ENCODE assay signal across 11 cellular contexts in genomic region chr15:78167227-78167888, GRCh38. TPM values are rescaled to one million over a fixed set of nuclear protein-coding genes. Genes with fewer than 3 reads are reported as not detected.
A peak's percentile ranks its signal among the peaks of the same experiment; 100 is the strongest.
DNase-seq lines count a peak whose midpoint lies in the region; ATAC-seq and TF ChIP-seq lines count a peak whose summit lies in the region.
"Had no signal": no experiment of that assay in that cellular context is flagged by ENCODE, and none has a peak within 500 bp of the region (broad histone marks: within the 10 kb centered on the region; RNA-seq: fewer than 3 reads in every experiment).

No MANE protein-coding gene starts in this region.

- H3K27ac Mint-ChIP-seq in activated CD8-positive, alpha-beta T cell treated with anti-CD3 and anti-CD28 coated beads, Interleukin-2, amount 10 ng/mL, durations not matched to agents 7 days and 5 days = peak overlapping the region; percentile 90

- H3K27me3 ChIP-seq in dorsolateral prefrontal cortex (no peaks in the 10 kb centered on the region), left lung (no peaks in the 10 kb centered on the region)
- H3K27me3 ChIP-seq: stomach had no signal

- H3K36me3 ChIP-seq in left lung = peaks cover 0 to 100% of the 10 kb centered on the region in 2 donors

- CTCF ChIA-PET in activated CD8-positive, alpha-beta T cell treated with anti-CD3 and anti-CD28 coated beads, Interleukin-2, amount 10 ng/mL, durations not matched to agents 7 days and 5 days (lab: Charles Lee) = interaction anchor here (0.5 to 3.6 kb wide), 8 partner anchors 9 to 135 kb away, joined by 3 to 19 read pairs (median 5); partner anchors contain the start of gene CIB2

- TF ChIP-seq CTCF in dorsolateral prefrontal cortex (IDR thresholded peaks at IDR 0.05 in 54 of 56, conservative IDR thresholded peaks at IDR 0.05 in 2 of 56; ENCODE audit: low read depth in 1 of 56, partially characterized antibody in 56 of 56) (no peak), left lung (IDR thresholded peaks at IDR 0.05) (no peak)

- H3K9me3 ChIP-seq in left lung = no peaks in the 10 kb centered on the region
- H3K9me3 ChIP-seq: stomach had no signal

- no peaks in the 10 kb centered on the region for H3K9me3 Mint-ChIP-seq in activated CD8-positive, alpha-beta T cell treated with anti-CD3 and anti-CD28 coated beads, Interleukin-2, amount 10 ng/mL, durations not matched to agents 7 days and 5 days (ENCODE audit: insufficient read depth)

- intact Hi-C loops in dorsolateral prefrontal cortex (cut with DNase I) (no loop called here), left lung (cut with DNase I) (no loop called here)

- H3K36me3 Mint-ChIP-seq in activated CD8-positive, alpha-beta T cell treated with anti-CD3 and anti-CD28 coated beads, Interleukin-2, amount 10 ng/mL, durations not matched to agents 7 days and 5 days (ENCODE audit: low read depth) = peaks cover 77% of the 10 kb centered on the region

- no peaks in the 10 kb centered on the region for H3K4me1 ChIP-seq in left lung
- H3K4me1 ChIP-seq: stomach had no signal

- POLR2A ChIA-PET in activated CD8-positive, alpha-beta T cell treated with anti-CD3 and anti-CD28 coated beads, Interleukin-2, amount 10 ng/mL, durations not matched to agents 7 days and 5 days (lab: Charles Lee) = interaction anchor here (0.9 kb wide), 1 partner anchor 132 kb away, joined by 4 read pairs; the partner anchor contains the start of gene SKIC8

- H3K27ac ChIP-seq in dorsolateral prefrontal cortex = no peak overlapping the region
- no peak overlapping the region for H3K27ac ChIP-seq in left lung
- H3K27ac ChIP-seq: stomach had no signal

- peak overlapping the region; percentile 63; the same call in 1 of the 2 replicates for H3K4me3 ChIP-seq in GM08714 (ENCODE audit: low read length)
- no peak overlapping the region for H3K4me3 ChIP-seq in dorsolateral prefrontal cortex
- no peak overlapping the region for H3K4me3 ChIP-seq in left lung
- H3K4me3 ChIP-seq: stomach had no signal

- peak overlapping the region; percentile 47 for H3K4me3 Mint-ChIP-seq in activated CD8-positive, alpha-beta T cell treated with anti-CD3 and anti-CD28 coated beads, Interleukin-2, amount 10 ng/mL, durations not matched to agents 7 days and 5 days

- H3K27me3 Mint-ChIP-seq in activated CD8-positive, alpha-beta T cell treated with anti-CD3 and anti-CD28 coated beads, Interleukin-2, amount 10 ng/mL, durations not matched to agents 7 days and 5 days (ENCODE audit: low read depth) = no peaks in the 10 kb centered on the region

- peaks cover 41% of the 10 kb centered on the region for H3K4me1 Mint-ChIP-seq in activated CD8-positive, alpha-beta T cell treated with anti-CD3 and anti-CD28 coated beads, Interleukin-2, amount 10 ng/mL, durations not matched to agents 7 days and 5 days (ENCODE audit: low read depth)

- peak; percentile 68 for DNase-seq in activated CD8-positive, alpha-beta T cell treated with anti-CD3 and anti-CD28 coated beads, Interleukin-2, amount 10 ng/mL, durations not matched to agents 7 days and 5 days
- DNase-seq in NCI-H187 (lab: John Stamatoyannopoulos, UW) (no peak), dorsolateral prefrontal cortex (no peak), left lung (no peak), NCI-H1436 (lab: John Stamatoyannopoulos, UW) (no peak)
- DNase-seq: DMS 273 treated with DMSO at 0.1 percent for 48 hours, stomach had no signal

- ATAC-seq in GM19351 (IDR thresholded peaks at IDR 0.05; ENCODE audit: unreplicated experiment) (peak; percentile 80), HG03039 (IDR thresholded peaks at IDR 0.05; ENCODE audit: unreplicated experiment) (peak; percentile 59), left lung (no peak)
- peak; percentile 96 for ATAC-seq in activated CD8-positive, alpha-beta T cell treated with anti-CD3 and anti-CD28 coated beads, Interleukin-2, amount 10 ng/mL, durations not matched to agents 7 days and 5 days
- ATAC-seq: sciatic nerve had no signal

RNA-seq across cellular contexts. Expression of gene IDH3A, which starts 18.2 kb away (rescaled TPM):
- total RNA-seq in activated CD8-positive, alpha-beta T cell treated with anti-CD3 and anti-CD28 coated beads, Interleukin-2, amount 10 ng/mL, durations not matched to agents 7 days and 5 days = 10 to 100 TPM; 80.7 to 84.2 TPM
- total RNA-seq in dorsolateral prefrontal cortex (100 to 1,000 TPM; 101 to 276 (median 201) TPM), left lung (10 to 100 TPM; 60.3 to 81.1 TPM)

RNA-seq across cellular contexts. Expression of gene CIB2, which starts 36.1 kb away (rescaled TPM):
- total RNA-seq in activated CD8-positive, alpha-beta T cell treated with anti-CD3 and anti-CD28 coated beads, Interleukin-2, amount 10 ng/mL, durations not matched to agents 7 days and 5 days = 1 to 10 TPM; 1.4 to 2.2 TPM
- total RNA-seq in dorsolateral prefrontal cortex = 10 to 100 TPM in 62 of 120 experiments, 1 to 10 TPM in 58; 4.3 to 20.5 (median 10.0) TPM
- total RNA-seq in left lung = 1 to 10 TPM; 1.3 to 3.5 TPM
